In genomic region chr2:107276034-107276433, GRCh38 we compare ENCODE assay signal across 14 cellular contexts.
DNase-seq lines count a peak whose midpoint lies in the region; ATAC-seq and TF ChIP-seq lines count a peak whose summit lies in the region.
"Had no signal": no experiment of that assay in that cellular context is flagged by ENCODE, and none has a peak within 500 bp of the region (broad histone marks: within the 10 kb centered on the region; RNA-seq: fewer than 3 reads in every experiment).

No MANE protein-coding gene starts in this region.

- H3K27me3 ChIP-seq in SJCRH30: no peaks in the 10 kb centered on the region
- H3K27me3 ChIP-seq: BLaER1 had no signal

- no peak overlapping the region for H3K4me3 ChIP-seq in AG10803 (ENCODE audit: low read length)
- H3K4me3 ChIP-seq in SJCRH30: no peak overlapping the region
- H3K4me3 ChIP-seq in retinal pigment epithelial cell (ENCODE audit: low read length): no peak overlapping the region
- H3K4me3 ChIP-seq: BLaER1, GM23248 had no signal

- TF ChIP-seq CTCF in AG10803 (conservative IDR thresholded peaks at IDR 0.05; ENCODE audit: low read length) (no peak), retinal pigment epithelial cell (conservative IDR thresholded peaks at IDR 0.05; ENCODE audit: low read depth, low read length) (no peak), natural killer cell (IDR thresholded peaks at IDR 0.05) (no peak)

- peak overlapping the region; percentile 70 for H3K27ac ChIP-seq in SJCRH30
- H3K27ac ChIP-seq: 22Rv1, BLaER1, GM23248 had no signal

- H3K27ac Mint-ChIP-seq in natural killer cell: no peak overlapping the region
- H3K27ac Mint-ChIP-seq: CD8-positive, alpha-beta memory T cell had no signal

- ATAC-seq in HG03280 (IDR thresholded peaks at IDR 0.05; ENCODE audit: unreplicated experiment) (no peak), natural killer cell (no peak)
- ATAC-seq: HepG2 had no signal

- H3K36me3 Mint-ChIP-seq in natural killer cell: no peaks in the 10 kb centered on the region
- H3K36me3 Mint-ChIP-seq: CD8-positive, alpha-beta memory T cell had no signal

- no peaks in the 10 kb centered on the region for H3K9me3 ChIP-seq in SJCRH30 (replicated peaks)
- H3K9me3 ChIP-seq: BLaER1, Caco-2 had no signal

- H3K36me3 ChIP-seq in SJCRH30: no peaks in the 10 kb centered on the region
- H3K36me3 ChIP-seq: BLaER1 had no signal

- no peak overlapping the region for H3K4me3 Mint-ChIP-seq in natural killer cell
- H3K4me3 Mint-ChIP-seq: CD8-positive, alpha-beta memory T cell had no signal

- DNase-seq in AG10803 (ENCODE audit: low read depth) (peak; percentile 2), SJCRH30 (peak in 1 of 2 experiments; percentile 41), glomerular visceral epithelial cell (ENCODE audit: extremely low spot score) (peak; percentile 10), retinal pigment epithelial cell (ENCODE audit: low read depth) (peak; percentile 50), natural killer cell (no peak), hippocampal formation (lab: John Stamatoyannopoulos, UW) (no peak)
- DNase-seq: AML-193; Caco-2; CD8-positive, alpha-beta memory T cell; GM23248 had no signal

- no peaks in the 10 kb centered on the region for H3K4me1 Mint-ChIP-seq in natural killer cell
- H3K4me1 Mint-ChIP-seq: CD8-positive, alpha-beta memory T cell had no signal

- peaks cover 8 to 10% of the 10 kb centered on the region in 2 donors for H3K9me3 Mint-ChIP-seq in natural killer cell

- intact Hi-C loops in natural killer cell (cut with micrococcal nuclease): no loop called here

- no peaks in the 10 kb centered on the region for H3K27me3 Mint-ChIP-seq in natural killer cell (ENCODE audit: low read depth in 2 of 2)

- H3K4me1 ChIP-seq in SJCRH30: peaks cover 53% of the 10 kb centered on the region
- H3K4me1 ChIP-seq: Caco-2 had no signal

Comparison
In these comparisons a context has a peak if more than half of its experiments do, and no peak if none do; other contexts are left out.
1. DNase-seq: peak in AG10803 (single experiment), glomerular visceral epithelial cell (single experiment) and retinal pigment epithelial cell (single experiment); none in natural killer cell (single experiment) and hippocampal formation (0 of 2).